In the genomic region with DNA sequence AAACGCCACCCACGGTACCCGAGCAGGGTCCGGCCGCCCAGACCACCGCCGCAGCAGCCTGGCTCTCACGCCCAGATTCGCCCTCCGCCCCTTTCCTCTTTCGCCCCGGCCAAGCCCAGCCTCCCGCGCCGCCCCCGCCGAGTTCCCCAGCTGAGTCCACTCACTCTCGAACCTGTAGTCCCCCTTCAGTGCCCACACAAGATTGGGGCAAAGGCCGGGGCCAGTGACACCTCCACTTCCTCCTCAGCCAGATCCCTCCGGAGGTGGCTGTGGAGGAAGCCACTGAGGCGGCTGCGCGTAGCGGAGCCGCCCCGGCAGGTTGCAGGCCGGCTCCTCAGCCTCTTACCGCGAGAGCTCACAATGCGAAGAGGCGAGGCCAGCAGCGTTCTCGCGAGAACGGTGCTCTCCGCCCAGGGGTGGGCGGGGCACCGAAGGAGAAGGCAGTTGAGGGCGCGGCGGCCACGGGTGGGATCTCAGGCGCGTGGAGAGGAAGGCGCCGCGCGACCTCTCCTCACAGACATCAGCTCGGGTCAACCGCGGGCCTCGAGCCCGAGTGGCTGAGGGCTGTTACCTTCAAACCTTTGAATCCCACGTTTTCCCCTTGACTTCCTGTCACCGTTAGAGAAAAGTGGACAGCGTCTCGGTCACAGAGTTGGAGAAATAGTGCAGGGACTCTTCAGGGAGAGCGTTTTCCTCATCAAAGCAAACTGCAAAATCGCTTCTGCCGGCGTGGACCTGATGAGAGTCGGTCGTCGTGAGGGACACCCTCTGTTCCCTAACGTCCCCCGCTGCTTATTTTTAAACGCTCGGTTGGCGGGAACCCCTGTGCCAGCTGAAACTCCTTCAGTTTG, we compare ENCODE assay signal across 8 cellular contexts. TPM values are rescaled to one million over a fixed set of nuclear protein-coding genes. Genes with fewer than 3 reads are reported as not detected.
DNase-seq lines count a peak whose midpoint lies in the region; ATAC-seq and TF ChIP-seq lines count a peak whose summit lies in the region.

A gene (minus strand): TSS at position 295 of the 851 bp plus-strand sequence. CDS start 18,098 bp downstream, outside the sequence.

- H3K9ac ChIP-seq in iPS-20b (ENCODE audit: low read depth, low read length), result peak within 1 kb of the TSS; percentile 81

- DNase-seq in AG08395 (ENCODE audit: low spot score) (peak; percentile 97), NCI-H2227 (lab: John Stamatoyannopoulos, UW; ENCODE audit: unreplicated experiment) (peak; percentile 98), WERI-Rb-1 (peak; percentile 94), breast epithelium (ENCODE audit: low spot score in 2 of 2) (peak; percentile 86 to 91)

- H3K27ac ChIP-seq in WERI-Rb-1 (peak within 1 kb of the TSS; percentile 77), breast epithelium (peak within 1 kb of the TSS; percentile 93 to 94), iPS-20b (ENCODE audit: low read length) (no peak within 1 kb of the TSS), skin epidermis (peak within 1 kb of the TSS; percentile 36 to 98 (median 93))

- H3K27me3 ChIP-seq in WERI-Rb-1 (ENCODE audit: insufficient read depth, low read depth, severe bottlenecking), result no peaks in the 10 kb centered on the region
- H3K27me3 ChIP-seq in breast epithelium, result no peaks in the 10 kb centered on the region
- H3K27me3 ChIP-seq in iPS-20b (ENCODE audit: insufficient read depth, low read length), result no peaks in the 10 kb centered on the region

- H3K4me1 ChIP-seq in breast epithelium, result peaks cover 0 to 5% of the 10 kb centered on the region in 2 donors
- peaks cover 13% of the 10 kb centered on the region for H3K4me1 ChIP-seq in iPS-20b (ENCODE audit: insufficient read depth, low read length)

- TF ChIP-seq CTCF in WERI-Rb-1 (IDR thresholded peaks at IDR 0.05; ENCODE audit: low read depth, low read length) (no peak), breast epithelium (IDR thresholded peaks at IDR 0.05) (no peak)

- ATAC-seq in GM18909 (IDR thresholded peaks at IDR 0.05; ENCODE audit: poor library complexity, unreplicated experiment) (peak; percentile 98), HG03159 (IDR thresholded peaks at IDR 0.05; ENCODE audit: unreplicated experiment) (peak; percentile 92)

- H3K9me3 ChIP-seq in WERI-Rb-1 (ENCODE audit: severe bottlenecking) (no peaks in the 10 kb centered on the region), breast epithelium (no peaks in the 10 kb centered on the region), iPS-20b (ENCODE audit: insufficient read depth, low read depth, low read length) (no peaks in the 10 kb centered on the region)

- peak; percentile 82 for TF ChIP-seq POLR2A in breast epithelium (IDR thresholded peaks at IDR 0.05)

- intact Hi-C loops in breast epithelium (cut with DNase I; ENCODE audit: low total_unique reads), result loop anchor here (5.0 kb wide), 1 partner anchor 1166 kb away; no protein-coding TSS in a partner anchor

- H3K4me3 ChIP-seq in WERI-Rb-1 (ENCODE audit: low read depth, low read length) (peak within 1 kb of the TSS; percentile 68), breast epithelium (peak within 1 kb of the TSS; percentile 87 to 91 (median 88)), iPS-20b (ENCODE audit: low read length) (peak within 1 kb of the TSS; percentile 78), skin epidermis (peak within 1 kb of the TSS; percentile 79 to 99 (median 92))

- H3K36me3 ChIP-seq in WERI-Rb-1, result no peaks in the 10 kb centered on the region
- H3K36me3 ChIP-seq in breast epithelium, result no peaks in the 10 kb centered on the region
- no peaks in the 10 kb centered on the region for H3K36me3 ChIP-seq in iPS-20b (ENCODE audit: insufficient read depth, low read depth, low read length)

RNA-seq across cellular contexts. Expression of the gene that starts here (rescaled TPM):
- 10 to 100 TPM; 29.3 to 40.4 (median 32.1) TPM for total RNA-seq in breast epithelium
